ENCODE assay signal across 3 cellular contexts in the genomic region with DNA sequence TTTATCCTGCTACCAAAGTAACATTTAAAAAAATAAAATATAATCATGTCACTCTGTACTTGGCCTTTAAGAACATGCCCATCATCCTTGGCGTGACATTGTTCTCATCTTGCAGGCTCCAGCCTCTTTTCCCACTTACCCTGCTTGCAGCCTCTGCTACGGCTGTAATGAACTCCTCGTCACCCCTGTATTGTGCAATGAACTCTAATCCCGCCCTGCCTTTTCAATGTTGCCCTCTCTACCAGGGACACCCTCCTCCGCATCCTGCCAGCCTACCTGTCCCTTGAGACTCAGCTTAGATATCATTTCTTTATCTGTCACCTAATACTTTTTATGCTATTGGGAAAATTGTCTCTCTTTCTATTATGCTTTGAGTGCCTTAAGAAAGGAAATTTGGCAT.
TF ChIP-seq lines count a peak whose summit lies in the region.

No MANE protein-coding gene starts in this region.

TF ChIP-seq in IMR-90, 13 proteins besides CTCF, POLR2A, EP300 and RAD21:
- TF ChIP-seq CEBPB (IDR thresholded peaks at IDR 0.05; ENCODE audit: low read depth, low read length), result peak; percentile 48
- no peak for TF ChIP-seq CHD1 (IDR thresholded peaks at IDR 0.05; ENCODE audit: low read depth, low read length)
- TF ChIP-seq MXI1 (IDR thresholded peaks at IDR 0.05; ENCODE audit: borderline replicate concordance, low read depth, low read length), result no peak

TF ChIP-seq in HepG2, 621 proteins besides CTCF, POLR2A, EP300 and RAD21:
- TF ChIP-seq, protein P1, sequence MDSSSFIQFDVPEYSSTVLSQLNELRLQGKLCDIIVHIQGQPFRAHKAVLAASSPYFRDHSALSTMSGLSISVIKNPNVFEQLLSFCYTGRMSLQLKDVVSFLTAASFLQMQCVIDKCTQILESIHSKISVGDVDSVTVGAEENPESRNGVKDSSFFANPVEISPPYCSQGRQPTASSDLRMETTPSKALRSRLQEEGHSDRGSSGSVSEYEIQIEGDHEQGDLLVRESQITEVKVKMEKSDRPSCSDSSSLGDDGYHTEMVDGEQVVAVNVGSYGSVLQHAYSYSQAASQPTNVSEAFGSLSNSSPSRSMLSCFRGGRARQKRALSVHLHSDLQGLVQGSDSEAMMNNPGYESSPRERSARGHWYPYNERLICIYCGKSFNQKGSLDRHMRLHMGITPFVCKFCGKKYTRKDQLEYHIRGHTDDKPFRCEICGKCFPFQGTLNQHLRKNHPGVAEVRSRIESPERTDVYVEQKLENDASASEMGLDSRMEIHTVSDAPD (CRISPR knock-in tag; IDR thresholded peaks at IDR 0.05), result no peak
- TF ChIP-seq CEBPG (CRISPR knock-in tag; IDR thresholded peaks at IDR 0.05), result 0 out of 2 replicates have a peak, but pooled peaks have one; percentile 26
- TF ChIP-seq RARA (CRISPR knock-in tag; IDR thresholded peaks at IDR 0.05), result peak; percentile 68
- no peak for TF ChIP-seq ARNT (IDR thresholded peaks at IDR 0.05)
- peak; percentile 59; the same call in 1 of the 2 replicates for TF ChIP-seq CEBPB (IDR thresholded peaks at IDR 0.05; ENCODE audit: borderline replicate concordance, low read depth, low read length)

TF ChIP-seq in WTC11, 78 proteins besides CTCF, POLR2A, EP300 and RAD21:
- no peak for TF ChIP-seq GRHL2 (CRISPR knock-in tag; IDR thresholded peaks at IDR 0.05; ENCODE audit: insufficient replicate concordance, severe bottlenecking)
- no peak for TF ChIP-seq IRF2 (CRISPR knock-in tag; IDR thresholded peaks at IDR 0.05; ENCODE audit: borderline replicate concordance, low read depth)
- TF ChIP-seq CBFB (CRISPR knock-in tag; IDR thresholded peaks at IDR 0.05; ENCODE audit: low read depth), result no peak
- TF ChIP-seq ELF4 (CRISPR knock-in tag; IDR thresholded peaks at IDR 0.05; ENCODE audit: low read depth), result no peak
- TF ChIP-seq, protein P2, sequence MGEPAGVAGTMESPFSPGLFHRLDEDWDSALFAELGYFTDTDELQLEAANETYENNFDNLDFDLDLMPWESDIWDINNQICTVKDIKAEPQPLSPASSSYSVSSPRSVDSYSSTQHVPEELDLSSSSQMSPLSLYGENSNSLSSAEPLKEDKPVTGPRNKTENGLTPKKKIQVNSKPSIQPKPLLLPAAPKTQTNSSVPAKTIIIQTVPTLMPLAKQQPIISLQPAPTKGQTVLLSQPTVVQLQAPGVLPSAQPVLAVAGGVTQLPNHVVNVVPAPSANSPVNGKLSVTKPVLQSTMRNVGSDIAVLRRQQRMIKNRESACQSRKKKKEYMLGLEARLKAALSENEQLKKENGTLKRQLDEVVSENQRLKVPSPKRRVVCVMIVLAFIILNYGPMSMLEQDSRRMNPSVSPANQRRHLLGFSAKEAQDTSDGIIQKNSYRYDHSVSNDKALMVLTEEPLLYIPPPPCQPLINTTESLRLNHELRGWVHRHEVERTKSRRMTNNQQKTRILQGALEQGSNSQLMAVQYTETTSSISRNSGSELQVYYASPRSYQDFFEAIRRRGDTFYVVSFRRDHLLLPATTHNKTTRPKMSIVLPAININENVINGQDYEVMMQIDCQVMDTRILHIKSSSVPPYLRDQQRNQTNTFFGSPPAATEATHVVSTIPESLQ (CRISPR knock-in tag; IDR thresholded peaks at IDR 0.05), result no peak
- TF ChIP-seq, protein P3, sequence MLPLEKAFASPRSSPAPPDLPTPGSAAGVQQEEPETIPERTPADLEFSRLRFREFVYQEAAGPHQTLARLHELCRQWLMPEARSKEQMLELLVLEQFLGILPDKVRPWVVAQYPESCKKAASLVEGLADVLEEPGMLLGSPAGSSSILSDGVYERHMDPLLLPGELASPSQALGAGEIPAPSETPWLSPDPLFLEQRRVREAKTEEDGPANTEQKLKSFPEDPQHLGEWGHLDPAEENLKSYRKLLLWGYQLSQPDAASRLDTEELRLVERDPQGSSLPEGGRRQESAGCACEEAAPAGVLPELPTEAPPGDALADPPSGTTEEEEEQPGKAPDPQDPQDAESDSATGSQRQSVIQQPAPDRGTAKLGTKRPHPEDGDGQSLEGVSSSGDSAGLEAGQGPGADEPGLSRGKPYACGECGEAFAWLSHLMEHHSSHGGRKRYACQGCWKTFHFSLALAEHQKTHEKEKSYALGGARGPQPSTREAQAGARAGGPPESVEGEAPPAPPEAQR (CRISPR knock-in tag; IDR thresholded peaks at IDR 0.05), result no peak
- TF ChIP-seq, protein P4, sequence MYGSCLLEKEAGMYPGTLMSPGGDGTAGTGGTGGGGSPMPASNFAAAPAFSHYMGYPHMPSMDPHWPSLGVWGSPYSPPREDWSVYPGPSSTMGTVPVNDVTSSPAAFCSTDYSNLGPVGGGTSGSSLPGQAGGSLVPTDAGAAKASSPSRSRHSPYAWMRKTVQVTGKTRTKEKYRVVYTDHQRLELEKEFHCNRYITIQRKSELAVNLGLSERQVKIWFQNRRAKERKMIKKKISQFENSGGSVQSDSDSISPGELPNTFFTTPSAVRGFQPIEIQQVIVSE (CRISPR knock-in tag; IDR thresholded peaks at IDR 0.05; ENCODE audit: borderline replicate concordance), result no peak
- TF ChIP-seq, protein P5, sequence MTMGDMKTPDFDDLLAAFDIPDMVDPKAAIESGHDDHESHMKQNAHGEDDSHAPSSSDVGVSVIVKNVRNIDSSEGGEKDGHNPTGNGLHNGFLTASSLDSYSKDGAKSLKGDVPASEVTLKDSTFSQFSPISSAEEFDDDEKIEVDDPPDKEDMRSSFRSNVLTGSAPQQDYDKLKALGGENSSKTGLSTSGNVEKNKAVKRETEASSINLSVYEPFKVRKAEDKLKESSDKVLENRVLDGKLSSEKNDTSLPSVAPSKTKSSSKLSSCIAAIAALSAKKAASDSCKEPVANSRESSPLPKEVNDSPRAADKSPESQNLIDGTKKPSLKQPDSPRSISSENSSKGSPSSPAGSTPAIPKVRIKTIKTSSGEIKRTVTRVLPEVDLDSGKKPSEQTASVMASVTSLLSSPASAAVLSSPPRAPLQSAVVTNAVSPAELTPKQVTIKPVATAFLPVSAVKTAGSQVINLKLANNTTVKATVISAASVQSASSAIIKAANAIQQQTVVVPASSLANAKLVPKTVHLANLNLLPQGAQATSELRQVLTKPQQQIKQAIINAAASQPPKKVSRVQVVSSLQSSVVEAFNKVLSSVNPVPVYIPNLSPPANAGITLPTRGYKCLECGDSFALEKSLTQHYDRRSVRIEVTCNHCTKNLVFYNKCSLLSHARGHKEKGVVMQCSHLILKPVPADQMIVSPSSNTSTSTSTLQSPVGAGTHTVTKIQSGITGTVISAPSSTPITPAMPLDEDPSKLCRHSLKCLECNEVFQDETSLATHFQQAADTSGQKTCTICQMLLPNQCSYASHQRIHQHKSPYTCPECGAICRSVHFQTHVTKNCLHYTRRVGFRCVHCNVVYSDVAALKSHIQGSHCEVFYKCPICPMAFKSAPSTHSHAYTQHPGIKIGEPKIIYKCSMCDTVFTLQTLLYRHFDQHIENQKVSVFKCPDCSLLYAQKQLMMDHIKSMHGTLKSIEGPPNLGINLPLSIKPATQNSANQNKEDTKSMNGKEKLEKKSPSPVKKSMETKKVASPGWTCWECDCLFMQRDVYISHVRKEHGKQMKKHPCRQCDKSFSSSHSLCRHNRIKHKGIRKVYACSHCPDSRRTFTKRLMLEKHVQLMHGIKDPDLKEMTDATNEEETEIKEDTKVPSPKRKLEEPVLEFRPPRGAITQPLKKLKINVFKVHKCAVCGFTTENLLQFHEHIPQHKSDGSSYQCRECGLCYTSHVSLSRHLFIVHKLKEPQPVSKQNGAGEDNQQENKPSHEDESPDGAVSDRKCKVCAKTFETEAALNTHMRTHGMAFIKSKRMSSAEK (CRISPR knock-in tag; IDR thresholded peaks at IDR 0.05; ENCODE audit: borderline replicate concordance), result no peak
- TF ChIP-seq, protein P6, sequence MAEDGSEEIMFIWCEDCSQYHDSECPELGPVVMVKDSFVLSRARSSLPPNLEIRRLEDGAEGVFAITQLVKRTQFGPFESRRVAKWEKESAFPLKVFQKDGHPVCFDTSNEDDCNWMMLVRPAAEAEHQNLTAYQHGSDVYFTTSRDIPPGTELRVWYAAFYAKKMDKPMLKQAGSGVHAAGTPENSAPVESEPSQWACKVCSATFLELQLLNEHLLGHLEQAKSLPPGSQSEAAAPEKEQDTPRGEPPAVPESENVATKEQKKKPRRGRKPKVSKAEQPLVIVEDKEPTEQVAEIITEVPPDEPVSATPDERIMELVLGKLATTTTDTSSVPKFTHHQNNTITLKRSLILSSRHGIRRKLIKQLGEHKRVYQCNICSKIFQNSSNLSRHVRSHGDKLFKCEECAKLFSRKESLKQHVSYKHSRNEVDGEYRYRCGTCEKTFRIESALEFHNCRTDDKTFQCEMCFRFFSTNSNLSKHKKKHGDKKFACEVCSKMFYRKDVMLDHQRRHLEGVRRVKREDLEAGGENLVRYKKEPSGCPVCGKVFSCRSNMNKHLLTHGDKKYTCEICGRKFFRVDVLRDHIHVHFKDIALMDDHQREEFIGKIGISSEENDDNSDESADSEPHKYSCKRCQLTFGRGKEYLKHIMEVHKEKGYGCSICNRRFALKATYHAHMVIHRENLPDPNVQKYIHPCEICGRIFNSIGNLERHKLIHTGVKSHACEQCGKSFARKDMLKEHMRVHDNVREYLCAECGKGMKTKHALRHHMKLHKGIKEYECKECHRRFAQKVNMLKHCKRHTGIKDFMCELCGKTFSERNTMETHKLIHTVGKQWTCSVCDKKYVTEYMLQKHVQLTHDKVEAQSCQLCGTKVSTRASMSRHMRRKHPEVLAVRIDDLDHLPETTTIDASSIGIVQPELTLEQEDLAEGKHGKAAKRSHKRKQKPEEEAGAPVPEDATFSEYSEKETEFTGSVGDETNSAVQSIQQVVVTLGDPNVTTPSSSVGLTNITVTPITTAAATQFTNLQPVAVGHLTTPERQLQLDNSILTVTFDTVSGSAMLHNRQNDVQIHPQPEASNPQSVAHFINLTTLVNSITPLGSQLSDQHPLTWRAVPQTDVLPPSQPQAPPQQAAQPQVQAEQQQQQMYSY (CRISPR knock-in tag; IDR thresholded peaks at IDR 0.05), result no peak
- no peak for TF ChIP-seq ZNF423 (CRISPR knock-in tag; IDR thresholded peaks at IDR 0.05)
- TF ChIP-seq NR1H2 (CRISPR knock-in tag; IDR thresholded peaks at IDR 0.05), result no peak
- no peak for TF ChIP-seq FOXP1 (CRISPR knock-in tag; IDR thresholded peaks at IDR 0.05; ENCODE audit: borderline replicate concordance)
- TF ChIP-seq, protein P7, sequence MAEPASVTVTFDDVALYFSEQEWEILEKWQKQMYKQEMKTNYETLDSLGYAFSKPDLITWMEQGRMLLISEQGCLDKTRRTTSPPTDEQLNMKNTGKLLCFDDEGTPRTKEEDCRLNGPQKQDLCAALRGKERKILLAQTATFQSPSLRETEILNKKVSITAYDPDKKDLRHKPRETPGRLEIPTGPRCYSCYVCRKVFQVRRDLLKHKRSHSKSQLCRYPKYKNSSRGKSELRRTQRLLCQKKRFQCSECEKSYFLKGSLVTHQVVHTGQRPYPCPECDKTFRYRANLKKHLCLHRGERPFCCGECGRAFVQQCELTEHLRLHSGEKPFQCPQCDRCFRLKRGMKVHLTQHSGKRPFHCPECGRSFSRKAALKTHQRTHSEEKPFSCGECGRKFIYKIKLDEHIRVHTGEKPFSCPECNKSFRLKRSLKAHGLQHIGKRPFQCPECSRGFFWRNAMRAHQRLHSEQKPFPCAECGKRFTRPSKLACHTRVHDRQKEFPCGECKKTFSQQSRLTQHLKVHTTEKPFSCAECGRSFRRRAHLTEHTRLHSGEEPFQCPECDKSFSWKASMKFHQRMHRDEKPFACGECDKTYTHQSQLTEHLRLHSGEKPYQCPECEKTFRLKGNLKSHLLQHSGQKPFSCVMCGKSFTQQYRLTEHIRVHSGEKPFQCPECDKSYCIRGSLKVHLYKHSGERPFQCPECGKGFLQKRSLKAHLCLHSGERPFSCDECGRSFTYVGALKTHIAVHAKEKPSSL (CRISPR knock-in tag; conservative IDR thresholded peaks at IDR 0.05), result no peak
- no peak for TF ChIP-seq FOXJ3 (CRISPR knock-in tag; IDR thresholded peaks at IDR 0.05; ENCODE audit: borderline replicate concordance)
- no peak for TF ChIP-seq NFATC4 (CRISPR knock-in tag; IDR thresholded peaks at IDR 0.05)
- TF ChIP-seq, protein P8, sequence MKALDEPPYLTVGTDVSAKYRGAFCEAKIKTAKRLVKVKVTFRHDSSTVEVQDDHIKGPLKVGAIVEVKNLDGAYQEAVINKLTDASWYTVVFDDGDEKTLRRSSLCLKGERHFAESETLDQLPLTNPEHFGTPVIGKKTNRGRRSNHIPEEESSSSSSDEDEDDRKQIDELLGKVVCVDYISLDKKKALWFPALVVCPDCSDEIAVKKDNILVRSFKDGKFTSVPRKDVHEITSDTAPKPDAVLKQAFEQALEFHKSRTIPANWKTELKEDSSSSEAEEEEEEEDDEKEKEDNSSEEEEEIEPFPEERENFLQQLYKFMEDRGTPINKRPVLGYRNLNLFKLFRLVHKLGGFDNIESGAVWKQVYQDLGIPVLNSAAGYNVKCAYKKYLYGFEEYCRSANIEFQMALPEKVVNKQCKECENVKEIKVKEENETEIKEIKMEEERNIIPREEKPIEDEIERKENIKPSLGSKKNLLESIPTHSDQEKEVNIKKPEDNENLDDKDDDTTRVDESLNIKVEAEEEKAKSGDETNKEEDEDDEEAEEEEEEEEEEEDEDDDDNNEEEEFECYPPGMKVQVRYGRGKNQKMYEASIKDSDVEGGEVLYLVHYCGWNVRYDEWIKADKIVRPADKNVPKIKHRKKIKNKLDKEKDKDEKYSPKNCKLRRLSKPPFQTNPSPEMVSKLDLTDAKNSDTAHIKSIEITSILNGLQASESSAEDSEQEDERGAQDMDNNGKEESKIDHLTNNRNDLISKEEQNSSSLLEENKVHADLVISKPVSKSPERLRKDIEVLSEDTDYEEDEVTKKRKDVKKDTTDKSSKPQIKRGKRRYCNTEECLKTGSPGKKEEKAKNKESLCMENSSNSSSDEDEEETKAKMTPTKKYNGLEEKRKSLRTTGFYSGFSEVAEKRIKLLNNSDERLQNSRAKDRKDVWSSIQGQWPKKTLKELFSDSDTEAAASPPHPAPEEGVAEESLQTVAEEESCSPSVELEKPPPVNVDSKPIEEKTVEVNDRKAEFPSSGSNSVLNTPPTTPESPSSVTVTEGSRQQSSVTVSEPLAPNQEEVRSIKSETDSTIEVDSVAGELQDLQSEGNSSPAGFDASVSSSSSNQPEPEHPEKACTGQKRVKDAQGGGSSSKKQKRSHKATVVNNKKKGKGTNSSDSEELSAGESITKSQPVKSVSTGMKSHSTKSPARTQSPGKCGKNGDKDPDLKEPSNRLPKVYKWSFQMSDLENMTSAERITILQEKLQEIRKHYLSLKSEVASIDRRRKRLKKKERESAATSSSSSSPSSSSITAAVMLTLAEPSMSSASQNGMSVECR (CRISPR knock-in tag; IDR thresholded peaks at IDR 0.05; ENCODE audit: borderline replicate concordance), result no peak
- no peak for TF ChIP-seq KAT7 (CRISPR knock-in tag; IDR thresholded peaks at IDR 0.05; ENCODE audit: borderline replicate concordance)
- TF ChIP-seq ESRRA (CRISPR knock-in tag; IDR thresholded peaks at IDR 0.05; ENCODE audit: borderline replicate concordance), result no peak
- no peak for TF ChIP-seq ZNF121 (CRISPR knock-in tag; IDR thresholded peaks at IDR 0.05)
